In genomic region chr11:115577701-115578100, GRCh38 we compare ENCODE assay signal across 23 cellular contexts.
DNase-seq lines count a peak whose midpoint lies in the region; TF ChIP-seq lines count a peak whose summit lies in the region.
"Had no signal": no experiment of that assay in that cellular context is flagged by ENCODE, and none has a peak within 500 bp of the region (broad histone marks: within the 10 kb centered on the region; RNA-seq: fewer than 3 reads in every experiment).

No MANE protein-coding gene starts in this region.

- H3K4me3 Mint-ChIP-seq in glutamatergic neuron (ENCODE audit: unreplicated experiment): peak overlapping the region; percentile 78
- H3K4me3 Mint-ChIP-seq in nephron progenitor cell: peak overlapping the region; percentile 4
- no peak overlapping the region for H3K4me3 Mint-ChIP-seq in progenitor cell of endocrine pancreas (ENCODE audit: low read depth)
- H3K4me3 Mint-ChIP-seq: CD14-positive monocyte; CD4-positive, alpha-beta T cell; CD8-positive, alpha-beta memory T cell had no signal

- intact Hi-C loops in vagina (cut with DNase I): no loop called here

- no peaks in the 10 kb centered on the region for H3K27me3 ChIP-seq in vagina
- H3K27me3 ChIP-seq: BE2C; BLaER1 treated with 17β-estradiol and CSF1 and Interleukin-3, amounts not matched to agents 10 nM and 100 nM had no signal

- H3K9me3 Mint-ChIP-seq in glutamatergic neuron (ENCODE audit: unreplicated experiment) (peaks cover 16% of the 10 kb centered on the region), nephron progenitor cell (peaks cover 5% of the 10 kb centered on the region), progenitor cell of endocrine pancreas (ENCODE audit: low read depth) (no peaks in the 10 kb centered on the region)

- TF ChIP-seq CTCF in glutamatergic neuron (IDR thresholded peaks at IDR 0.05; ENCODE audit: partially characterized antibody, unreplicated experiment): no peak
- TF ChIP-seq CTCF in nephron progenitor cell (IDR thresholded peaks at IDR 0.05): no peak
- no peak for TF ChIP-seq CTCF in progenitor cell of endocrine pancreas (IDR thresholded peaks at IDR 0.05; ENCODE audit: unreplicated experiment)
- no peak for TF ChIP-seq CTCF in vagina (IDR thresholded peaks at IDR 0.05)

- H3K27ac Mint-ChIP-seq in glutamatergic neuron (ENCODE audit: unreplicated experiment) (peak overlapping the region; percentile 95), nephron progenitor cell (peak overlapping the region; percentile 9), progenitor cell of endocrine pancreas (peak overlapping the region; percentile 71)
- H3K27ac Mint-ChIP-seq: CD14-positive monocyte; CD4-positive, alpha-beta T cell had no signal

- no peak overlapping the region for H3K4me3 ChIP-seq in vagina
- H3K4me3 ChIP-seq: A549; BLaER1 treated with 17β-estradiol and CSF1 and Interleukin-3, amounts not matched to agents 10 nM and 100 nM; GM23248 had no signal

- no peak for TF ChIP-seq POLR2A in vagina (IDR thresholded peaks at IDR 0.05)

- no peaks in the 10 kb centered on the region for H3K4me1 ChIP-seq in vagina

- DNase-seq in NCI-H69 (lab: John Stamatoyannopoulos, UW) (peak; percentile 43), glutamatergic neuron (peak; percentile 56), nephron progenitor cell (no peak), progenitor cell of endocrine pancreas (ENCODE audit: low spot score, unreplicated experiment) (no peak), vagina (ENCODE audit: extremely low spot score in 2 of 2) (no peak), GM03348 (ENCODE audit: low spot score) (no peak), GM19240 (ENCODE audit: insufficient read length, low spot score) (no peak)
- DNase-seq: 8988T; ACHN; AML-193; BE2C; CD4-positive, alpha-beta T cell; CD8-positive, alpha-beta memory T cell; DMS 273 treated with DMSO at 0.1 percent for 48 hours; DMS79; EL; GDM1; GM23248; H7; HCEC 1CT had no signal

- no peaks in the 10 kb centered on the region for H3K36me3 Mint-ChIP-seq in glutamatergic neuron (ENCODE audit: unreplicated experiment)
- H3K36me3 Mint-ChIP-seq in nephron progenitor cell (ENCODE audit: low read depth): no peaks in the 10 kb centered on the region
- H3K36me3 Mint-ChIP-seq in progenitor cell of endocrine pancreas (ENCODE audit: insufficient read depth): no peaks in the 10 kb centered on the region
- H3K36me3 Mint-ChIP-seq: CD14-positive monocyte; CD8-positive, alpha-beta memory T cell had no signal

- no peaks in the 10 kb centered on the region for H3K9me3 ChIP-seq in vagina
- H3K9me3 ChIP-seq: A549; BE2C; BLaER1 treated with 17β-estradiol and CSF1 and Interleukin-3, amounts not matched to agents 10 nM and 100 nM had no signal

- H3K36me3 ChIP-seq in vagina: no peaks in the 10 kb centered on the region
- H3K36me3 ChIP-seq: BE2C; BLaER1 treated with 17β-estradiol and CSF1 and Interleukin-3, amounts not matched to agents 10 nM and 100 nM had no signal

- H3K27me3 Mint-ChIP-seq in glutamatergic neuron (ENCODE audit: unreplicated experiment) (peaks cover 11% of the 10 kb centered on the region), nephron progenitor cell (ENCODE audit: low read depth, poor library complexity) (peaks cover 3% of the 10 kb centered on the region), progenitor cell of endocrine pancreas (peaks cover 6% of the 10 kb centered on the region)
- H3K27me3 Mint-ChIP-seq: CD4-positive, alpha-beta T cell had no signal

- H3K4me1 Mint-ChIP-seq in glutamatergic neuron (ENCODE audit: low read depth, unreplicated experiment) (peaks cover 59% of the 10 kb centered on the region), nephron progenitor cell (peaks cover 79% of the 10 kb centered on the region), progenitor cell of endocrine pancreas (ENCODE audit: low read depth) (peaks cover 27% of the 10 kb centered on the region)
- H3K4me1 Mint-ChIP-seq: CD14-positive monocyte; CD8-positive, alpha-beta memory T cell had no signal

- no peak overlapping the region for H3K27ac ChIP-seq in vagina
- H3K27ac ChIP-seq: A549; BLaER1 treated with 17β-estradiol and CSF1 and Interleukin-3, amounts not matched to agents 10 nM and 100 nM; GM23248 had no signal

Comparison
In these comparisons a context has a peak if more than half of its experiments do, and no peak if none do; other contexts are left out.
1. DNase-seq: peak in NCI-H69 (single experiment) and glutamatergic neuron (single experiment); none in nephron progenitor cell (single experiment), progenitor cell of endocrine pancreas (single experiment), vagina (0 of 2), GM03348 (single experiment) and GM19240 (single experiment).
2. H3K27ac Mint-ChIP-seq: peak in every context shown above with its lines; median percentile 95 in glutamatergic neuron; 71 in progenitor cell of endocrine pancreas; 9 in nephron progenitor cell.